1 cellular context compared by ENCODE assay signal in the genomic region with DNA sequence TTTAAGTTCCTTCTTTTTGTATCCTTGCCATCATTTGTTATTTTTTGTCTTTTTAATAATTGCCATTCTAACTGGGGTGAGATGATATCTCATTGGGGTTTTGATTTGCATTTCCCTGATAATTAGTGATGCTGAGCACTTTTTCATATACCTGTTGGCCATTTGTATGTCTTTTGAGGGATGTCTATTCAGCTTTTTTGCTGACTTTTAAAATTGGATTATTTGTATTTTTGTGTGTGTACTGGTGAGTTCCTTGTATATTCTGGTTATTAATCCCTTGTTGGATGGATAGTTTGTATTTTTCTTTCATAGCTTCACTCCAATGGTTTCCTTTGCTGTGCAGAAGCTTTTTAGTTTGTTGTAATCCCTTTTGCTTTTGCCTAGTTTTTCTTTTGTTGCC.
A peak's percentile ranks its signal among the peaks of the same experiment; 100 is the strongest.
TF ChIP-seq lines count a peak whose summit lies in the region.

No MANE protein-coding gene starts in this region.

TF ChIP-seq in K562, 482 proteins besides CTCF, POLR2A, EP300 and RAD21 (continued from another document):
- TF ChIP-seq, protein P1, sequence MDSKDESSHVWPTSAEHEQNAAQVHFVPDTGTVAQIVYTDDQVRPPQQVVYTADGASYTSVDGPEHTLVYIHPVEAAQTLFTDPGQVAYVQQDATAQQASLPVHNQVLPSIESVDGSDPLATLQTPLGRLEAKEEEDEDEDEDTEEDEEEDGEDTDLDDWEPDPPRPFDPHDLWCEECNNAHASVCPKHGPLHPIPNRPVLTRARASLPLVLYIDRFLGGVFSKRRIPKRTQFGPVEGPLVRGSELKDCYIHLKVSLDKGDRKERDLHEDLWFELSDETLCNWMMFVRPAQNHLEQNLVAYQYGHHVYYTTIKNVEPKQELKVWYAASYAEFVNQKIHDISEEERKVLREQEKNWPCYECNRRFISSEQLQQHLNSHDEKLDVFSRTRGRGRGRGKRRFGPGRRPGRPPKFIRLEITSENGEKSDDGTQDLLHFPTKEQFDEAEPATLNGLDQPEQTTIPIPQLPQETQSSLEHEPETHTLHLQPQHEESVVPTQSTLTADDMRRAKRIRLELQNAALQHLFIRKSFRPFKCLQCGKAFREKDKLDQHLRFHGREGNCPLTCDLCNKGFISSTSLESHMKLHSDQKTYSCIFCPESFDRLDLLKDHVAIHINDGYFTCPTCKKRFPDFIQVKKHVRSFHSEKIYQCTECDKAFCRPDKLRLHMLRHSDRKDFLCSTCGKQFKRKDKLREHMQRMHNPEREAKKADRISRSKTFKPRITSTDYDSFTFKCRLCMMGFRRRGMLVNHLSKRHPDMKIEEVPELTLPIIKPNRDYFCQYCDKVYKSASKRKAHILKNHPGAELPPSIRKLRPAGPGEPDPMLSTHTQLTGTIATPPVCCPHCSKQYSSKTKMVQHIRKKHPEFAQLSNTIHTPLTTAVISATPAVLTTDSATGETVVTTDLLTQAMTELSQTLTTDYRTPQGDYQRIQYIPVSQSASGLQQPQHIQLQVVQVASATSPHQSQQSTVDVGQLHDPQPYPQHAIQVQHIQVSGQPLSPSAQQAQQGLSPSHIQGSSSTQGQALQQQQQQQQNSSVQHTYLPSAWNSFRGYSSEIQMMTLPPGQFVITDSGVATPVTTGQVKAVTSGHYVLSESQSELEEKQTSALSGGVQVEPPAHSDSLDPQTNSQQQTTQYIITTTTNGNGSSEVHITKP (IDR thresholded peaks at IDR 0.05; ENCODE audit: partially characterized antibody), result no peak
- TF ChIP-seq ZNF316 (IDR thresholded peaks at IDR 0.05) (peak; percentile 92), JUND (IDR thresholded peaks at IDR 0.05; ENCODE audit: borderline replicate concordance, low read depth, low read length) (no peak), JUND (tag; IDR thresholded peaks at IDR 0.05; ENCODE audit: borderline replicate concordance, low read depth, low read length) (no peak), ZBTB1 (CRISPR knock-in tag; IDR thresholded peaks at IDR 0.05; ENCODE audit: borderline replicate concordance, low read depth) (no peak), XRCC3 (IDR thresholded peaks at IDR 0.05) (no peak), ARID2 (IDR thresholded peaks at IDR 0.05) (no peak), HLTF (IDR thresholded peaks at IDR 0.05) (no peak), C11orf30 (IDR thresholded peaks at IDR 0.05; ENCODE audit: low read depth) (peak; percentile 85), MAFG (tag; conservative IDR thresholded peaks at IDR 0.05) (peak; percentile 51), HIVEP1 (CRISPR knock-in tag; IDR thresholded peaks at IDR 0.05) (no peak), HDAC3 (IDR thresholded peaks at IDR 0.05; ENCODE audit: borderline replicate concordance, partially characterized antibody) (no peak), KDM5B (IDR thresholded peaks at IDR 0.05; ENCODE audit: insufficient replicate concordance, low read depth, low read length) (no peak), BRD4 (IDR thresholded peaks at IDR 0.05) (no peak), NR4A1 (CRISPR knock-in tag; IDR thresholded peaks at IDR 0.05) (no peak), NR4A1 (tag; IDR thresholded peaks at IDR 0.05) (no peak), L3MBTL2 (IDR thresholded peaks at IDR 0.05) (no peak), KLF10 (CRISPR knock-in tag; IDR thresholded peaks at IDR 0.05) (no peak), BRCA1 (IDR thresholded peaks at IDR 0.05) (no peak), BRCA1 (CRISPR knock-in tag; IDR thresholded peaks at IDR 0.05) (no peak), U2AF2 (optimal IDR thresholded peaks at IDR 0.05; ENCODE audit: low read depth, low read length) (no peak), TSC22D4 (tag; IDR thresholded peaks at IDR 0.05) (no peak), WHSC1 (IDR thresholded peaks at IDR 0.05; ENCODE audit: low read length) (no peak), ZNF79 (CRISPR knock-in tag; IDR thresholded peaks at IDR 0.05; ENCODE audit: low read depth) (no peak), MYNN (IDR thresholded peaks at IDR 0.05) (no peak), MYNN (CRISPR knock-in tag; IDR thresholded peaks at IDR 0.05) (no peak), ELF1 (tag; IDR thresholded peaks at IDR 0.05) (no peak), ZNF75A (CRISPR knock-in tag; IDR thresholded peaks at IDR 0.05) (no peak), ZNF3 (CRISPR knock-in tag; IDR thresholded peaks at IDR 0.05) (no peak), DACH1 (IDR thresholded peaks at IDR 0.05; ENCODE audit: partially characterized antibody) (peak; percentile 26)
- TF ChIP-seq, protein P2, sequence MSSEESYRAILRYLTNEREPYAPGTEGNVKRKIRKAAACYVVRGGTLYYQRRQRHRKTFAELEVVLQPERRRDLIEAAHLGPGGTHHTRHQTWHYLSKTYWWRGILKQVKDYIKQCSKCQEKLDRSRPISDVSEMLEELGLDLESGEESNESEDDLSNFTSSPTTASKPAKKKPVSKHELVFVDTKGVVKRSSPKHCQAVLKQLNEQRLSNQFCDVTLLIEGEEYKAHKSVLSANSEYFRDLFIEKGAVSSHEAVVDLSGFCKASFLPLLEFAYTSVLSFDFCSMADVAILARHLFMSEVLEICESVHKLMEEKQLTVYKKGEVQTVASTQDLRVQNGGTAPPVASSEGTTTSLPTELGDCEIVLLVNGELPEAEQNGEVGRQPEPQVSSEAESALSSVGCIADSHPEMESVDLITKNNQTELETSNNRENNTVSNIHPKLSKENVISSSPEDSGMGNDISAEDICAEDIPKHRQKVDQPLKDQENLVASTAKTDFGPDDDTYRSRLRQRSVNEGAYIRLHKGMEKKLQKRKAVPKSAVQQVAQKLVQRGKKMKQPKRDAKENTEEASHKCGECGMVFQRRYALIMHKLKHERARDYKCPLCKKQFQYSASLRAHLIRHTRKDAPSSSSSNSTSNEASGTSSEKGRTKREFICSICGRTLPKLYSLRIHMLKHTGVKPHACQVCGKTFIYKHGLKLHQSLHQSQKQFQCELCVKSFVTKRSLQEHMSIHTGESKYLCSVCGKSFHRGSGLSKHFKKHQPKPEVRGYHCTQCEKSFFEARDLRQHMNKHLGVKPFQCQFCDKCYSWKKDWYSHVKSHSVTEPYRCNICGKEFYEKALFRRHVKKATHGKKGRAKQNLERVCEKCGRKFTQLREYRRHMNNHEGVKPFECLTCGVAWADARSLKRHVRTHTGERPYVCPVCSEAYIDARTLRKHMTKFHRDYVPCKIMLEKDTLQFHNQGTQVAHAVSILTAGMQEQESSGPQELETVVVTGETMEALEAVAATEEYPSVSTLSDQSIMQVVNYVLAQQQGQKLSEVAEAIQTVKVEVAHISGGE (CRISPR knock-in tag; IDR thresholded peaks at IDR 0.05), result no peak
- TF ChIP-seq, protein P3, sequence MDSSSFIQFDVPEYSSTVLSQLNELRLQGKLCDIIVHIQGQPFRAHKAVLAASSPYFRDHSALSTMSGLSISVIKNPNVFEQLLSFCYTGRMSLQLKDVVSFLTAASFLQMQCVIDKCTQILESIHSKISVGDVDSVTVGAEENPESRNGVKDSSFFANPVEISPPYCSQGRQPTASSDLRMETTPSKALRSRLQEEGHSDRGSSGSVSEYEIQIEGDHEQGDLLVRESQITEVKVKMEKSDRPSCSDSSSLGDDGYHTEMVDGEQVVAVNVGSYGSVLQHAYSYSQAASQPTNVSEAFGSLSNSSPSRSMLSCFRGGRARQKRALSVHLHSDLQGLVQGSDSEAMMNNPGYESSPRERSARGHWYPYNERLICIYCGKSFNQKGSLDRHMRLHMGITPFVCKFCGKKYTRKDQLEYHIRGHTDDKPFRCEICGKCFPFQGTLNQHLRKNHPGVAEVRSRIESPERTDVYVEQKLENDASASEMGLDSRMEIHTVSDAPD (CRISPR knock-in tag; IDR thresholded peaks at IDR 0.05), result no peak
- TF ChIP-seq, protein P4, sequence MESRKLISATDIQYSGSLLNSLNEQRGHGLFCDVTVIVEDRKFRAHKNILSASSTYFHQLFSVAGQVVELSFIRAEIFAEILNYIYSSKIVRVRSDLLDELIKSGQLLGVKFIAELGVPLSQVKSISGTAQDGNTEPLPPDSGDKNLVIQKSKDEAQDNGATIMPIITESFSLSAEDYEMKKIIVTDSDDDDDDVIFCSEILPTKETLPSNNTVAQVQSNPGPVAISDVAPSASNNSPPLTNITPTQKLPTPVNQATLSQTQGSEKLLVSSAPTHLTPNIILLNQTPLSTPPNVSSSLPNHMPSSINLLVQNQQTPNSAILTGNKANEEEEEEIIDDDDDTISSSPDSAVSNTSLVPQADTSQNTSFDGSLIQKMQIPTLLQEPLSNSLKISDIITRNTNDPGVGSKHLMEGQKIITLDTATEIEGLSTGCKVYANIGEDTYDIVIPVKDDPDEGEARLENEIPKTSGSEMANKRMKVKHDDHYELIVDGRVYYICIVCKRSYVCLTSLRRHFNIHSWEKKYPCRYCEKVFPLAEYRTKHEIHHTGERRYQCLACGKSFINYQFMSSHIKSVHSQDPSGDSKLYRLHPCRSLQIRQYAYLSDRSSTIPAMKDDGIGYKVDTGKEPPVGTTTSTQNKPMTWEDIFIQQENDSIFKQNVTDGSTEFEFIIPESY (CRISPR knock-in tag; IDR thresholded peaks at IDR 0.05), result no peak
- TF ChIP-seq, protein P5, sequence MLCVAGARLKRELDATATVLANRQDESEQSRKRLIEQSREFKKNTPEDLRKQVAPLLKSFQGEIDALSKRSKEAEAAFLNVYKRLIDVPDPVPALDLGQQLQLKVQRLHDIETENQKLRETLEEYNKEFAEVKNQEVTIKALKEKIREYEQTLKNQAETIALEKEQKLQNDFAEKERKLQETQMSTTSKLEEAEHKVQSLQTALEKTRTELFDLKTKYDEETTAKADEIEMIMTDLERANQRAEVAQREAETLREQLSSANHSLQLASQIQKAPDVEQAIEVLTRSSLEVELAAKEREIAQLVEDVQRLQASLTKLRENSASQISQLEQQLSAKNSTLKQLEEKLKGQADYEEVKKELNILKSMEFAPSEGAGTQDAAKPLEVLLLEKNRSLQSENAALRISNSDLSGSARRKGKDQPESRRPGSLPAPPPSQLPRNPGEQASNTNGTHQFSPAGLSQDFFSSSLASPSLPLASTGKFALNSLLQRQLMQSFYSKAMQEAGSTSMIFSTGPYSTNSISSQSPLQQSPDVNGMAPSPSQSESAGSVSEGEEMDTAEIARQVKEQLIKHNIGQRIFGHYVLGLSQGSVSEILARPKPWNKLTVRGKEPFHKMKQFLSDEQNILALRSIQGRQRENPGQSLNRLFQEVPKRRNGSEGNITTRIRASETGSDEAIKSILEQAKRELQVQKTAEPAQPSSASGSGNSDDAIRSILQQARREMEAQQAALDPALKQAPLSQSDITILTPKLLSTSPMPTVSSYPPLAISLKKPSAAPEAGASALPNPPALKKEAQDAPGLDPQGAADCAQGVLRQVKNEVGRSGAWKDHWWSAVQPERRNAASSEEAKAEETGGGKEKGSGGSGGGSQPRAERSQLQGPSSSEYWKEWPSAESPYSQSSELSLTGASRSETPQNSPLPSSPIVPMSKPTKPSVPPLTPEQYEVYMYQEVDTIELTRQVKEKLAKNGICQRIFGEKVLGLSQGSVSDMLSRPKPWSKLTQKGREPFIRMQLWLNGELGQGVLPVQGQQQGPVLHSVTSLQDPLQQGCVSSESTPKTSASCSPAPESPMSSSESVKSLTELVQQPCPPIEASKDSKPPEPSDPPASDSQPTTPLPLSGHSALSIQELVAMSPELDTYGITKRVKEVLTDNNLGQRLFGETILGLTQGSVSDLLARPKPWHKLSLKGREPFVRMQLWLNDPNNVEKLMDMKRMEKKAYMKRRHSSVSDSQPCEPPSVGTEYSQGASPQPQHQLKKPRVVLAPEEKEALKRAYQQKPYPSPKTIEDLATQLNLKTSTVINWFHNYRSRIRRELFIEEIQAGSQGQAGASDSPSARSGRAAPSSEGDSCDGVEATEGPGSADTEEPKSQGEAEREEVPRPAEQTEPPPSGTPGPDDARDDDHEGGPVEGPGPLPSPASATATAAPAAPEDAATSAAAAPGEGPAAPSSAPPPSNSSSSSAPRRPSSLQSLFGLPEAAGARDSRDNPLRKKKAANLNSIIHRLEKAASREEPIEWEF (CRISPR knock-in tag; IDR thresholded peaks at IDR 0.05), result no peak
- TF ChIP-seq, protein P6, sequence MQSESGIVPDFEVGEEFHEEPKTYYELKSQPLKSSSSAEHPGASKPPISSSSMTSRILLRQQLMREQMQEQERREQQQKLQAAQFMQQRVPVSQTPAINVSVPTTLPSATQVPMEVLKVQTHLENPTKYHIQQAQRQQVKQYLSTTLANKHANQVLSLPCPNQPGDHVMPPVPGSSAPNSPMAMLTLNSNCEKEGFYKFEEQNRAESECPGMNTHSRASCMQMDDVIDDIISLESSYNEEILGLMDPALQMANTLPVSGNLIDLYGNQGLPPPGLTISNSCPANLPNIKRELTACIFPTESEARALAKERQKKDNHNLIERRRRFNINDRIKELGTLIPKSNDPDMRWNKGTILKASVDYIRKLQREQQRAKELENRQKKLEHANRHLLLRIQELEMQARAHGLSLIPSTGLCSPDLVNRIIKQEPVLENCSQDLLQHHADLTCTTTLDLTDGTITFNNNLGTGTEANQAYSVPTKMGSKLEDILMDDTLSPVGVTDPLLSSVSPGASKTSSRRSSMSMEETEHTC (IDR thresholded peaks at IDR 0.05), result no peak
- TF ChIP-seq, protein P7, sequence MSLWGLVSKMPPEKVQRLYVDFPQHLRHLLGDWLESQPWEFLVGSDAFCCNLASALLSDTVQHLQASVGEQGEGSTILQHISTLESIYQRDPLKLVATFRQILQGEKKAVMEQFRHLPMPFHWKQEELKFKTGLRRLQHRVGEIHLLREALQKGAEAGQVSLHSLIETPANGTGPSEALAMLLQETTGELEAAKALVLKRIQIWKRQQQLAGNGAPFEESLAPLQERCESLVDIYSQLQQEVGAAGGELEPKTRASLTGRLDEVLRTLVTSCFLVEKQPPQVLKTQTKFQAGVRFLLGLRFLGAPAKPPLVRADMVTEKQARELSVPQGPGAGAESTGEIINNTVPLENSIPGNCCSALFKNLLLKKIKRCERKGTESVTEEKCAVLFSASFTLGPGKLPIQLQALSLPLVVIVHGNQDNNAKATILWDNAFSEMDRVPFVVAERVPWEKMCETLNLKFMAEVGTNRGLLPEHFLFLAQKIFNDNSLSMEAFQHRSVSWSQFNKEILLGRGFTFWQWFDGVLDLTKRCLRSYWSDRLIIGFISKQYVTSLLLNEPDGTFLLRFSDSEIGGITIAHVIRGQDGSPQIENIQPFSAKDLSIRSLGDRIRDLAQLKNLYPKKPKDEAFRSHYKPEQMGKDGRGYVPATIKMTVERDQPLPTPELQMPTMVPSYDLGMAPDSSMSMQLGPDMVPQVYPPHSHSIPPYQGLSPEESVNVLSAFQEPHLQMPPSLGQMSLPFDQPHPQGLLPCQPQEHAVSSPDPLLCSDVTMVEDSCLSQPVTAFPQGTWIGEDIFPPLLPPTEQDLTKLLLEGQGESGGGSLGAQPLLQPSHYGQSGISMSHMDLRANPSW (CRISPR knock-in tag; IDR thresholded peaks at IDR 0.05), result no peak
